ENCODE assay signal across 8 cellular contexts in the genomic region with DNA sequence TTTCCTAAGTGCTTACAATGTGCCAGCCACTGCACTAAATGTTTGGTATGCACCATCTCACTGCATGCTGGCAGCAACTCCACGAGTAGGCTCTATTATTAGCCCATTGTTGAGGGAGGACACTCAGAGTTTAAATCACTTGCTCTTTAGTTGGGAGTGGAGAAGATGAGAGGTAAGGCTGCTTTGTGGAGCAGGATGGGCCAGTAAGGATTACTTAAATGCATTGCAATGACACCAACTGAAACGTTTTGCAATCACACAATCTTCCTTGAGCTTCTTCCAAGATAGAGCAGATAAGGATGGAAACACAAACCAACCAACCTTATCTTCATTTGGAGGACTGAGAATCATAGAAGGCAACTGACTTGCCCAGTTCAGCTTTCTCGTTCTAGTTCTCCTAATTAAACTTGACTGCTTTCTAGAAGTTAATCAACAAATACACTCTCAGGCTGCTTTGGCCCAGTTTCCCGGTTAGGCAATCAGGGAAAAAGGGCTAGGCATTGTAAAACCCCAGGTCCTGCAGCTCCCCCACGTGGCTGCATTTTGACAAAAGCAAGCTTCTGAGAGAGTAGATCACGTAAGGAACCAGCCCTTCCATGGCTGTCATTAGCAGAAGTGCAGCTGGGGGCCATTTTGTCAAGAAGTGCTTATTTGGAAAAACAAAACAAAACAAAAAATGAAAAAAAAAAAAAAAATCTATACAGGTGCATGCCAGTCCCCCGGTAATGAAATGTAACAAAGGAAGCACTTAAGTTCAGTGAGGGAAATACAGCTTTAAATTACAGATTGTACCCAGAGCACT.
DNase-seq lines count a peak whose midpoint lies in the region; ATAC-seq and TF ChIP-seq lines count a peak whose summit lies in the region.

No MANE protein-coding gene starts in this region.

- H3K4me1 ChIP-seq in BLaER1: peaks cover 77% of the 10 kb centered on the region

- H3K27ac Mint-ChIP-seq in stimulated activated effector memory CD8-positive, alpha-beta T cell treated with anti-CD3 and anti-CD28 coated beads, Interleukin-12 subunit alpha, Interleukin-12 subunit beta, amount 100 ng/mL, for 72 hours: no peak overlapping the region

- H3K4me3 ChIP-seq in BLaER1: no peak overlapping the region

- H3K27me3 ChIP-seq in BLaER1: no peaks in the 10 kb centered on the region

- H3K27ac ChIP-seq in BLaER1: peak overlapping the region; percentile 57

- peak; percentile 94 for DNase-seq in NOMO-1 treated with dmso at 0.1 percent for 144 hours (lab: John Stamatoyannopoulos, UW; ENCODE audit: unreplicated experiment)
- peak; percentile 71 for DNase-seq in activated CD8-positive, alpha-beta memory T cell treated with anti-CD3 and anti-CD28 coated beads, Interleukin-2, amount 50 U/mL, for 4 hours
- DNase-seq in erythroblast (lab: John Stamatoyannopoulos, UW): peak; percentile 91 to 92
- peak; percentile 97 for DNase-seq in myocyte (ENCODE audit: low read depth)
- peak; percentile 49 to 79 for DNase-seq in stimulated activated effector memory CD8-positive, alpha-beta T cell treated with anti-CD3 and anti-CD28 coated beads, Interleukin-12 subunit alpha, Interleukin-12 subunit beta, amount 100 ng/mL, for 72 hours (ENCODE audit: low spot score in 2 of 2)

- no peaks in the 10 kb centered on the region for H3K9me3 ChIP-seq in BLaER1

- H3K4me3 Mint-ChIP-seq in stimulated activated effector memory CD8-positive, alpha-beta T cell treated with anti-CD3 and anti-CD28 coated beads, Interleukin-12 subunit alpha, Interleukin-12 subunit beta, amount 100 ng/mL, for 72 hours: no peak overlapping the region

- peak overlapping the region; percentile 61 for H3K4me2 ChIP-seq in BLaER1

- H3K36me3 ChIP-seq in BLaER1: no peaks in the 10 kb centered on the region

- TF ChIP-seq POLR2A in erythroblast (IDR thresholded peaks at IDR 0.05; ENCODE audit: low read length): no peak

- H3K9ac ChIP-seq in BLaER1: no peak overlapping the region

- H4K20me1 ChIP-seq in BLaER1: no peaks in the 10 kb centered on the region

- no peaks in the 10 kb centered on the region for H3K36me3 Mint-ChIP-seq in stimulated activated effector memory CD8-positive, alpha-beta T cell treated with anti-CD3 and anti-CD28 coated beads, Interleukin-12 subunit alpha, Interleukin-12 subunit beta, amount 100 ng/mL, for 72 hours

- H3K9me3 Mint-ChIP-seq in stimulated activated effector memory CD8-positive, alpha-beta T cell treated with anti-CD3 and anti-CD28 coated beads, Interleukin-12 subunit alpha, Interleukin-12 subunit beta, amount 100 ng/mL, for 72 hours: no peaks in the 10 kb centered on the region

- peak; percentile 61 for ATAC-seq in GM19025 (IDR thresholded peaks at IDR 0.05; ENCODE audit: low read depth, unreplicated experiment)
- ATAC-seq in HG03457 (IDR thresholded peaks at IDR 0.05; ENCODE audit: unreplicated experiment): peak; percentile 57
- ATAC-seq in stimulated activated effector memory CD8-positive, alpha-beta T cell treated with anti-CD3 and anti-CD28 coated beads, Interleukin-12 subunit alpha, Interleukin-12 subunit beta, amount 100 ng/mL, for 72 hours: peak; percentile 81

- peaks cover 39% of the 10 kb centered on the region for H3K4me1 Mint-ChIP-seq in stimulated activated effector memory CD8-positive, alpha-beta T cell treated with anti-CD3 and anti-CD28 coated beads, Interleukin-12 subunit alpha, Interleukin-12 subunit beta, amount 100 ng/mL, for 72 hours
